9 cellular contexts compared by ENCODE assay signal in genomic region chr2:161138429-161138828, GRCh38. TPM values are rescaled to one million over a fixed set of nuclear protein-coding genes. Genes with fewer than 3 reads are reported as not detected.
DNase-seq lines count a peak whose midpoint lies in the region; ATAC-seq and TF ChIP-seq lines count a peak whose summit lies in the region.
"Had no signal": no experiment of that assay in that cellular context is flagged by ENCODE, and none has a peak within 500 bp of the region (broad histone marks: within the 10 kb centered on the region; RNA-seq: fewer than 3 reads in every experiment).

No MANE protein-coding gene starts in this region.

- H3K36me3 ChIP-seq in gastroesophageal sphincter = no peaks in the 10 kb centered on the region

- no peak for TF ChIP-seq EP300 in gastroesophageal sphincter (IDR thresholded peaks at IDR 0.05)

- TF ChIP-seq POLR2A in gastroesophageal sphincter (IDR thresholded peaks at IDR 0.05) = no peak

- peak overlapping the region in 11 of 21 experiments; percentile 3 to 93 (median 69) for H3K27ac ChIP-seq in skin epidermis
- H3K27ac ChIP-seq in gastroesophageal sphincter = no peak overlapping the region

- no peaks in the 10 kb centered on the region for H3K9me3 ChIP-seq in gastroesophageal sphincter

- H3K4me3 ChIP-seq in skin epidermis (peak overlapping the region in 6 of 7 experiments; percentile 6 to 34 (median 24)), gastroesophageal sphincter (peak overlapping the region in 1 of 2 donors; percentile 5)

- H3K27me3 ChIP-seq in gastroesophageal sphincter = no peaks in the 10 kb centered on the region

- H3K4me1 ChIP-seq in gastroesophageal sphincter = peaks cover 0 to 42% (median 0%) of the 10 kb centered on the region in 3 donors

- ATAC-seq in GM18861 (IDR thresholded peaks at IDR 0.05; ENCODE audit: unreplicated experiment) (peak; percentile 22), HG03432 (IDR thresholded peaks at IDR 0.05; ENCODE audit: unreplicated experiment) (peak; percentile 13), HG02870 (IDR thresholded peaks at IDR 0.05; ENCODE audit: unreplicated experiment) (no peak), HG03135 (IDR thresholded peaks at IDR 0.05; ENCODE audit: unreplicated experiment) (no peak), gastroesophageal sphincter (no peak)

- WGBS in gastroesophageal sphincter (ENCODE audit: low coverage in 1 of 2), 2 donors = 80 to 93% methylated on average over 2 of the region's 2 CpGs

- no peak for TF ChIP-seq CTCF in gastroesophageal sphincter (IDR thresholded peaks at IDR 0.05)

- peak; percentile 31 for DNase-seq in central memory CD4-positive, alpha-beta T cell
- DNase-seq in GDM1 (lab: John Stamatoyannopoulos, UW) = no peak
- DNase-seq: NCI-H345 had no signal

RNA-seq across cellular contexts. Expression of gene TANK, which starts 21.8 kb away (rescaled TPM):
- total RNA-seq in gastroesophageal sphincter = 10 to 100 TPM; 48.3 to 88.2 (median 75.6) TPM

Comparison
In these comparisons a context has a peak if more than half of its experiments do, and no peak if none do; other contexts are left out.
1. ATAC-seq: peak in GM18861 (single experiment) and HG03432 (single experiment); none in HG02870 (single experiment), HG03135 (single experiment) and gastroesophageal sphincter (single experiment).
2. H3K27ac ChIP-seq: peak in skin epidermis (11 of 21); none in gastroesophageal sphincter (0 of 4).